In the genomic region with DNA sequence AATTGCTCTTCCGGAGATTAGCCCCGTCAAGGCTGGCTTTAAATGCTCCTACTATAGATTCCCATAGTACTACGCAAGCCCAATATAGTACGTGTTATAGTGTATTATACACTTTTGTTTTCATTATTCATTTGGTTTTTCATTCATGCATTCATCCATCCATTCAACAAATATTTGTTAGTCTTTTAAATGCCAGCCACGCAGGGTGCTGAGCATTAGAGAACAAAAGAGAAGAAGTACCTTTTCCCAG, we compare ENCODE assay signal across 9 cellular contexts. TPM values are rescaled to one million over a fixed set of nuclear protein-coding genes. Genes with fewer than 3 reads are reported as not detected.
A peak's percentile ranks its signal among the peaks of the same experiment; 100 is the strongest.
DNase-seq lines count a peak whose midpoint lies in the region; ATAC-seq and TF ChIP-seq lines count a peak whose summit lies in the region.
"Had no signal": no experiment of that assay in that cellular context is flagged by ENCODE, and none has a peak within 500 bp of the region (broad histone marks: within the 10 kb centered on the region; RNA-seq: fewer than 3 reads in every experiment).

No MANE protein-coding gene starts in this region.

- H3K4me3 ChIP-seq in HUES48 (ENCODE audit: low read depth, low read length) = peak overlapping the region; percentile 81
- peak overlapping the region; percentile 80 for H3K4me3 ChIP-seq in choroid plexus epithelial cell (ENCODE audit: low read depth, low read length)
- peak overlapping the region; percentile 94 to 97 for H3K4me3 ChIP-seq in mucosa of rectum (ENCODE audit: low read length in 2 of 2)

- no peaks in the 10 kb centered on the region for H3K9me3 ChIP-seq in HUES48 (ENCODE audit: control insufficient read depth, insufficient read depth, low read length)
- H3K9me3 ChIP-seq in mucosa of rectum (ENCODE audit: control insufficient read depth in 2 of 2, low read length in 2 of 2) = no peaks in the 10 kb centered on the region

- TF ChIP-seq CTCF in 22Rv1 (IDR thresholded peaks at IDR 0.05) (no peak), choroid plexus epithelial cell (conservative IDR thresholded peaks at IDR 0.05; ENCODE audit: low read depth, low read length) (no peak)

- peaks cover 15% of the 10 kb centered on the region for H3K36me3 ChIP-seq in HUES48 (ENCODE audit: control insufficient read depth, insufficient read depth, low read length)
- no peaks in the 10 kb centered on the region for H3K36me3 ChIP-seq in mucosa of rectum (ENCODE audit: control insufficient read depth in 2 of 2, insufficient read depth in 2 of 2, low read length in 2 of 2)

- H3K27ac Mint-ChIP-seq in natural killer cell treated with Interleukin-12 subunit alpha and Interleukin-12 subunit beta and Interleukin-15 and Interleukin-18, amount 100 ng/mL, for 72 hours = no peak overlapping the region
- H3K27ac Mint-ChIP-seq: stimulated activated memory B cell treated with anti-CD40 and anti-IgM and Interleukin-4, amounts not matched to agents 10 μg/mL and 1 μg/mL and 100 μg/mL, for 72 hours had no signal

- ATAC-seq in HG03439 (IDR thresholded peaks at IDR 0.05; ENCODE audit: unreplicated experiment) (no peak), left colon (no peak)
- no peak for ATAC-seq in natural killer cell treated with Interleukin-12 subunit alpha and Interleukin-12 subunit beta and Interleukin-15 and Interleukin-18, amount 100 ng/mL, for 72 hours

- H3K9ac ChIP-seq in HUES48 (ENCODE audit: low read depth, low read length) = peak overlapping the region; percentile 68
- H3K9ac ChIP-seq in mucosa of rectum (ENCODE audit: low read depth in 1 of 2, low read length in 2 of 2) = peak overlapping the region; percentile 94 to 95

- H3K27me3 ChIP-seq in HUES48 (ENCODE audit: control insufficient read depth, insufficient read depth, low read length) (no peaks in the 10 kb centered on the region), mucosa of rectum (ENCODE audit: control insufficient read depth in 2 of 2, insufficient read depth in 2 of 2, low read length in 2 of 2) (no peaks in the 10 kb centered on the region)

- H3K4me1 Mint-ChIP-seq in natural killer cell treated with Interleukin-12 subunit alpha and Interleukin-12 subunit beta and Interleukin-15 and Interleukin-18, amount 100 ng/mL, for 72 hours (ENCODE audit: low read depth in 2 of 2) = peaks cover 11 to 16% of the 10 kb centered on the region in 2 donors
- H3K4me1 Mint-ChIP-seq: stimulated activated memory B cell treated with anti-CD40 and anti-IgM and Interleukin-4, amounts not matched to agents 10 μg/mL and 1 μg/mL and 100 μg/mL, for 72 hours had no signal

- peaks cover 4% of the 10 kb centered on the region for H3K36me3 Mint-ChIP-seq in natural killer cell treated with Interleukin-12 subunit alpha and Interleukin-12 subunit beta and Interleukin-15 and Interleukin-18, amount 100 ng/mL, for 72 hours

- DNase-seq in choroid plexus epithelial cell (ENCODE audit: low read depth) = no peak
- DNase-seq in activated T-cell treated with anti-CD3 and anti-CD28 coated beads, Interleukin-2, amount 50 U/mL, for 48 hours = no peak
- no peak for DNase-seq in left colon
- no peak for DNase-seq in natural killer cell treated with Interleukin-12 subunit alpha and Interleukin-12 subunit beta and Interleukin-15 and Interleukin-18, amount 100 ng/mL, for 72 hours (ENCODE audit: low spot score)

- no peak overlapping the region for H3K4me3 Mint-ChIP-seq in natural killer cell treated with Interleukin-12 subunit alpha and Interleukin-12 subunit beta and Interleukin-15 and Interleukin-18, amount 100 ng/mL, for 72 hours
- H3K4me3 Mint-ChIP-seq: stimulated activated memory B cell treated with anti-CD40 and anti-IgM and Interleukin-4, amounts not matched to agents 10 μg/mL and 1 μg/mL and 100 μg/mL, for 72 hours had no signal

- H3K4me1 ChIP-seq in HUES48 (ENCODE audit: control insufficient read depth, insufficient read depth, low read length) (peaks cover 34% of the 10 kb centered on the region), mucosa of rectum (ENCODE audit: control insufficient read depth in 2 of 2, insufficient read depth in 2 of 2, low read length in 2 of 2) (peaks cover 12 to 15% of the 10 kb centered on the region in 2 donors)

- H3K27ac ChIP-seq in 22Rv1 (peak overlapping the region; percentile 76), HUES48 (ENCODE audit: low read depth, low read length) (peak overlapping the region; percentile 94), mucosa of rectum (ENCODE audit: low read depth in 2 of 2, low read length in 2 of 2) (peak overlapping the region; percentile 59 to 85)

- H3K27me3 Mint-ChIP-seq in natural killer cell treated with Interleukin-12 subunit alpha and Interleukin-12 subunit beta and Interleukin-15 and Interleukin-18, amount 100 ng/mL, for 72 hours = peaks cover 25 to 28% of the 10 kb centered on the region in 2 donors
- H3K27me3 Mint-ChIP-seq: stimulated activated memory B cell treated with anti-CD40 and anti-IgM and Interleukin-4, amounts not matched to agents 10 μg/mL and 1 μg/mL and 100 μg/mL, for 72 hours had no signal

- no peaks in the 10 kb centered on the region for H3K9me3 Mint-ChIP-seq in natural killer cell treated with Interleukin-12 subunit alpha and Interleukin-12 subunit beta and Interleukin-15 and Interleukin-18, amount 100 ng/mL, for 72 hours
- H3K9me3 Mint-ChIP-seq: stimulated activated memory B cell treated with anti-CD40 and anti-IgM and Interleukin-4, amounts not matched to agents 10 μg/mL and 1 μg/mL and 100 μg/mL, for 72 hours had no signal

- intact Hi-C loops in left colon (cut with DNase I, micrococcal nuclease) = no loop called here

RNA-seq across cellular contexts. Expression of a gene that starts 0.5 kb away (rescaled TPM):
- 10 to 100 TPM; 30.7 to 33.1 TPM for total RNA-seq in left colon
- total RNA-seq in natural killer cell treated with Interleukin-12 subunit alpha and Interleukin-12 subunit beta and Interleukin-15 and Interleukin-18, amount 100 ng/mL, for 72 hours = 10 to 100 TPM; 50.0 to 63.7 TPM
